24 cellular contexts compared by ENCODE assay signal in genomic region chr13:28177327-28177726, GRCh38. TPM values are rescaled to one million over a fixed set of nuclear protein-coding genes. Genes with fewer than 3 reads are reported as not detected.
A peak's percentile ranks its signal among the peaks of the same experiment; 100 is the strongest.
DNase-seq lines count a peak whose midpoint lies in the region; ATAC-seq, FAIRE-seq and TF ChIP-seq lines count a peak whose summit lies in the region.
"Had no signal": no experiment of that assay in that cellular context is flagged by ENCODE, and none has a peak within 500 bp of the region (broad histone marks: within the 10 kb centered on the region; RNA-seq: fewer than 3 reads in every experiment).

No MANE protein-coding gene starts in this region.

- peak; percentile 11 for FAIRE-seq in GM19239 (lab: Jason Lieb, UNC)
- FAIRE-seq: D721Med, GM12878, H1 had no signal

- H3K9me1 ChIP-seq in IMR-90 (ENCODE audit: insufficient read depth, low read length) = peaks cover 4% of the 10 kb centered on the region; the same call in 1 of the 2 replicates

- no peak overlapping the region for H3K4me3 Mint-ChIP-seq in T-helper 17 cell
- H3K4me3 Mint-ChIP-seq: B cell; CD4-positive, CD25-positive, alpha-beta regulatory T cell; CD8-positive, alpha-beta T cell; HFFc6 had no signal

- H3K36me3 ChIP-seq in IMR-90 (ENCODE audit: control insufficient read depth, insufficient read depth, low read length) (0 out of 2 replicates have a peak, but pooled peaks cover 3% of the 10 kb centered on the region), heart right ventricle (peaks cover 0 to 55% (median 5%) of the 10 kb centered on the region in 9 donors), A673 (ENCODE audit: insufficient read depth, low read length, poor library complexity, severe bottlenecking) (peaks cover 19% of the 10 kb centered on the region)

- H3K23ac ChIP-seq in IMR-90 (ENCODE audit: low read depth, low read length) = no peak overlapping the region

- no peak overlapping the region for H3K4me3 ChIP-seq in IMR-90 (ENCODE audit: insufficient read depth, low read depth, low read length)
- no peak overlapping the region for H3K4me3 ChIP-seq in heart right ventricle
- H3K4me3 ChIP-seq in A673 (ENCODE audit: low read depth, low read length, poor library complexity, severe bottlenecking) = no peak overlapping the region
- H3K4me3 ChIP-seq: BLaER1, GM12878, GM23248 had no signal

- no peak overlapping the region for H3K18ac ChIP-seq in IMR-90 (ENCODE audit: low read depth, low read length)

- BruUV-seq in IMR-90 (replicated peaks; lab: Mats Ljungman, UMichigan) = no TSS peak
- no TSS peak for BruUV-seq in A673 (replicated peaks; lab: Mats Ljungman, UMichigan)

- no peak overlapping the region for H3K4ac ChIP-seq in IMR-90 (ENCODE audit: low read depth, low read length)

- intact Hi-C loops in IMR-90 (cut with micrococcal nuclease) (loop anchor here (5.0 kb wide), 1 partner anchor 35 kb away; no protein-coding TSS in a partner anchor), left colon (cut with DNase I, micrococcal nuclease) (no loop called here), heart right ventricle (cut with DNase I) (no loop called here), A673 (cut with micrococcal nuclease; ENCODE audit: unreplicated experiment) (no loop called here)

- H2BK120ac ChIP-seq in IMR-90 (ENCODE audit: low read depth, low read length) = no peak overlapping the region

- no peak for TF ChIP-seq RAD21 in IMR-90 (IDR thresholded peaks at IDR 0.05; ENCODE audit: low read length)

- DNase-seq in GM19239 (ENCODE audit: insufficient read length, low spot score) = no peak
- no peak for DNase-seq in IMR-90
- no peak for DNase-seq in T-helper 17 cell
- DNase-seq in left colon = no peak
- no peak for DNase-seq in heart right ventricle
- no peak for DNase-seq in A673 (ENCODE audit: low spot score)
- DNase-seq: CD4-positive, CD25-positive, alpha-beta regulatory T cell; CD8-positive, alpha-beta T cell; DMS 273 treated with DMSO at 0.1 percent for 48 hours; DMS79; EL; GDM1; GM23248; H7; HCEC 1CT; HFFc6 had no signal

- no peak overlapping the region for H2AFZ ChIP-seq in IMR-90 (replicated peaks; ENCODE audit: low read length, poor library complexity)
- H2AFZ ChIP-seq: GM23248 had no signal

- no peak for TF ChIP-seq CTCF in IMR-90 (conservative IDR thresholded peaks at IDR 0.05; ENCODE audit: low read depth, low read length)
- TF ChIP-seq CTCF in heart right ventricle (IDR thresholded peaks at IDR 0.05) = no peak
- no peak for TF ChIP-seq CTCF in A673 (conservative IDR thresholded peaks at IDR 0.05; ENCODE audit: low read depth, low read length)

- H4K91ac ChIP-seq in IMR-90 (ENCODE audit: insufficient read depth, low read depth, low read length) = no peak overlapping the region

- no peak for TF ChIP-seq POLR2A in IMR-90 (IDR thresholded peaks at IDR 0.05; ENCODE audit: low read depth, low read length)

- H3K9me3 ChIP-seq in IMR-90 (ENCODE audit: control insufficient read depth, insufficient read depth, low read length) (no peaks in the 10 kb centered on the region), T-helper 17 cell (ENCODE audit: control insufficient read depth, low read length, poor library complexity, severe bottlenecking) (no peaks in the 10 kb centered on the region), heart right ventricle (no peaks in the 10 kb centered on the region), A673 (ENCODE audit: low read depth, low read length, poor library complexity, severe bottlenecking) (no peaks in the 10 kb centered on the region)

- H3K14ac ChIP-seq in IMR-90 (replicated peaks; ENCODE audit: low read depth, low read length) = 0 out of 2 replicates have a peak overlapping the region, but pooled peaks have one; percentile 47

- no peak overlapping the region for H3K9ac ChIP-seq in IMR-90 (ENCODE audit: low read depth, low read length)
- H3K9ac ChIP-seq: BLaER1, GM23248 had no signal

- no peak overlapping the region for H2BK20ac ChIP-seq in IMR-90 (ENCODE audit: low read depth, low read length)

- H4K20me1 ChIP-seq in IMR-90 (ENCODE audit: insufficient read depth, low read length) = no peaks in the 10 kb centered on the region; the same call in 1 of the 2 replicates

- no peak overlapping the region for H3K56ac ChIP-seq in IMR-90 (ENCODE audit: extremely low read depth, insufficient read depth, low read length)

- CTCF ChIA-PET in IMR-90 (lab: Yijun Ruan, JAX) (no interaction called here), A673 (lab: Charles Lee) (no interaction called here)

- no peak overlapping the region for H2BK5ac ChIP-seq in IMR-90 (ENCODE audit: low read depth, low read length, poor library complexity, severe bottlenecking)

- H3K4me1 ChIP-seq in IMR-90 (ENCODE audit: control insufficient read depth, insufficient read depth, low read length) (peaks cover 2% of the 10 kb centered on the region; the same call in 1 of the 2 replicates), heart right ventricle (peaks cover 0 to 3% (median 0%) of the 10 kb centered on the region in 9 donors), A673 (ENCODE audit: insufficient read depth, low read length, poor library complexity, severe bottlenecking) (peaks cover 4% of the 10 kb centered on the region)

- ATAC-seq in IMR-90 (ENCODE audit: low read depth) = no peak
- no peak for ATAC-seq in T-helper 17 cell
- peak; percentile 73 for ATAC-seq in left colon
- ATAC-seq in HG03469 (IDR thresholded peaks at IDR 0.05; ENCODE audit: unreplicated experiment) = no peak
- no peak for ATAC-seq in heart right ventricle
- ATAC-seq in GM18519 (IDR thresholded peaks at IDR 0.05; ENCODE audit: low FRiP score, unreplicated experiment) = no peak
- ATAC-seq: CD8-positive, alpha-beta T cell; GM12878 had no signal

- peaks cover 16 to 37% of the 10 kb centered on the region in 2 experiments for H3K79me1 ChIP-seq in IMR-90 (ENCODE audit: low read depth in 1 of 2, low read length in 2 of 2)

- H3K36me3 Mint-ChIP-seq in T-helper 17 cell (ENCODE audit: low read depth) = peaks cover 3% of the 10 kb centered on the region

- H2AK9ac ChIP-seq in IMR-90 (replicated peaks; ENCODE audit: low read depth, low read length, poor library complexity) = no peak overlapping the region

- H3K27ac Mint-ChIP-seq in T-helper 17 cell = peak overlapping the region; percentile 60
- H3K27ac Mint-ChIP-seq: B cell; CD8-positive, alpha-beta T cell; HFFc6 had no signal

- no peaks in the 10 kb centered on the region for H3K27me3 ChIP-seq in IMR-90 (ENCODE audit: control insufficient read depth, insufficient read depth, low read length)
- H3K27me3 ChIP-seq in heart right ventricle = no peaks in the 10 kb centered on the region
- H3K27me3 ChIP-seq in A673 (replicated peaks; ENCODE audit: insufficient read depth, low read depth, low read length, poor library complexity) = no peaks in the 10 kb centered on the region
- H3K27me3 ChIP-seq: BLaER1 had no signal

- H3K4me2 ChIP-seq in IMR-90 (ENCODE audit: low read depth, low read length) = no peak overlapping the region
- H3K4me2 ChIP-seq: BLaER1 had no signal

- POLR2A ChIA-PET in IMR-90 (lab: Charles Lee; ENCODE audit: unreplicated experiment) (no interaction called here), A673 (lab: Charles Lee; ENCODE audit: low non-redundant PET) (no interaction called here)

- in situ Hi-C loops in IMR-90 (cut with MboI; ENCODE audit: low sequenced_read_pairs) = no loop called here

- no peak overlapping the region for H2AK5ac ChIP-seq in IMR-90 (ENCODE audit: low read depth, low read length)

- no peak overlapping the region for H3K27ac ChIP-seq in IMR-90 (ENCODE audit: insufficient read depth, low read length)
- no peak overlapping the region for H3K27ac ChIP-seq in heart right ventricle
- no peak overlapping the region for H3K27ac ChIP-seq in A673 (ENCODE audit: low read depth, low read length, poor library complexity, severe bottlenecking)
- H3K27ac ChIP-seq: BLaER1, C4-2B, GM23248 had no signal

- no peaks in the 10 kb centered on the region for H3K27me3 Mint-ChIP-seq in T-helper 17 cell
- H3K27me3 Mint-ChIP-seq: B cell; CD4-positive, CD25-positive, alpha-beta regulatory T cell had no signal

- H2BK15ac ChIP-seq in IMR-90 (ENCODE audit: low read depth, low read length) = no peak overlapping the region

- dilution Hi-C loops in IMR-90 (cut with HindIII; ENCODE audit: low sequenced_read_pairs, unreplicated experiment) = no loop called here

- peaks cover 23% of the 10 kb centered on the region for H3K4me1 Mint-ChIP-seq in T-helper 17 cell

- no peak overlapping the region for H4K8ac ChIP-seq in IMR-90 (ENCODE audit: low read depth in 2 of 2, low read length in 2 of 2)

- H4K5ac ChIP-seq in IMR-90 (ENCODE audit: low read depth, low read length) = no peak overlapping the region

TF ChIP-seq in IMR-90, 13 proteins besides CTCF, POLR2A, EP300 and RAD21:
- no peak for TF ChIP-seq MXI1 (IDR thresholded peaks at IDR 0.05; ENCODE audit: borderline replicate concordance, low read depth, low read length)
- TF ChIP-seq USF2 (IDR thresholded peaks at IDR 0.05; ENCODE audit: low read depth, low read length) = no peak
- no peak for TF ChIP-seq MAZ (IDR thresholded peaks at IDR 0.05; ENCODE audit: borderline replicate concordance, low read depth, low read length)
- TF ChIP-seq SMC3 (IDR thresholded peaks at IDR 0.05; ENCODE audit: low read depth, low read length) = no peak
- no peak for TF ChIP-seq MAFK (IDR thresholded peaks at IDR 0.05; ENCODE audit: low read depth, low read length)

RNA-seq across cellular contexts. Expression of gene PAN3, which starts 39.0 kb away (rescaled TPM):
- total RNA-seq in IMR-90 (2012; rRNA removed) = 12.8 and 15.1 TPM in 2 replicates
- polyA plus RNA-seq in IMR-90 (2012; rRNA removed) = 5.1 and 6.6 TPM in 2 replicates
- polyA plus RNA-seq in IMR-90 (2012; cell fraction: cytosol; rRNA removed) = 1.8 TPM in 2 replicates
- 3.1 and 19.2 TPM in 2 replicates for polyA plus RNA-seq in IMR-90 (2012; cell fraction: nucleus; rRNA removed; ENCODE audit: low replicate concordance)
- total RNA-seq in T-helper 17 cell = 10 to 100 TPM; 67.2 to 70.2 TPM
- 10 to 100 TPM; 30.7 to 37.0 TPM for total RNA-seq in left colon
- 10 to 100 TPM in 8 of 10 donors, 1 to 10 TPM in 2; 7.4 to 14.0 (median 10.8) TPM for total RNA-seq in heart right ventricle
- 10 to 100 TPM in 1 of 2 donors, 1 to 10 TPM in 1; 2.8 to 16.2 TPM for polyA plus RNA-seq in heart right ventricle
- total RNA-seq in A673 (2021) = 41.5 and 46.1 TPM in 2 replicates
